10 cellular contexts compared by ENCODE assay signal in genomic region chrX:134294548-134294947, GRCh38. TPM values are rescaled to one million over a fixed set of nuclear protein-coding genes. Genes with fewer than 3 reads are reported as not detected.
DNase-seq lines count a peak whose midpoint lies in the region; ATAC-seq, FAIRE-seq and TF ChIP-seq lines count a peak whose summit lies in the region.
"Had no signal": no experiment of that assay in that cellular context is flagged by ENCODE, and none has a peak within 500 bp of the region (broad histone marks: within the 10 kb centered on the region; RNA-seq: fewer than 3 reads in every experiment).

No MANE protein-coding gene starts in this region.

- H3K4me1 Mint-ChIP-seq in mesothelial cell of epicardium: no peaks in the 10 kb centered on the region

- H3K9me1 ChIP-seq in K562 (ENCODE audit: control insufficient read depth, insufficient read depth, low read length): no peaks in the 10 kb centered on the region

- TF ChIP-seq RAD21 in K562 (CRISPR knock-in tag; conservative IDR thresholded peaks at IDR 0.05 in 1 of 2, IDR thresholded peaks at IDR 0.05 in 1 of 2): no peak

- H3K36me3 Mint-ChIP-seq in mesothelial cell of epicardium: no peaks in the 10 kb centered on the region

- no peak overlapping the region for H3K27ac ChIP-seq in KMS-11
- H3K27ac ChIP-seq in K562 (ENCODE audit: extremely low read depth, low read depth, low read length): no peak overlapping the region
- H3K27ac ChIP-seq in thyroid gland: no peak overlapping the region
- no peak overlapping the region for H3K27ac ChIP-seq in lower lobe of right lung
- no peak overlapping the region for H3K27ac ChIP-seq in aorta (ENCODE audit: low read depth in 1 of 2, low read length in 2 of 2)
- H3K27ac ChIP-seq: SJSA1 had no signal

- BruUV-seq in K562 (replicated peaks; lab: Mats Ljungman, UMichigan): no TSS peak

- H2AFZ ChIP-seq in KMS-11 (ENCODE audit: low read depth): no peak overlapping the region
- no peak overlapping the region for H2AFZ ChIP-seq in K562 (ENCODE audit: low read depth, low read length)

- H3K9ac ChIP-seq in KMS-11: no peak overlapping the region
- H3K9ac ChIP-seq in K562 (ENCODE audit: insufficient read depth in 1 of 2, low read depth in 2 of 2, low read length in 2 of 2): no peak overlapping the region

- POLR2A ChIA-PET in K562 (lab: Yijun Ruan, JAX): interaction anchor here (1.0 kb wide), 1 partner anchor 17 kb away, joined by 3 read pairs; no protein-coding TSS in a partner anchor

- intact Hi-C loops in K562 (cut with micrococcal nuclease): no loop called here
- intact Hi-C loops in thyroid gland (cut with DNase I): no loop called here
- intact Hi-C loops in lower lobe of right lung (cut with DNase I): no loop called here
- intact Hi-C loops in aorta (cut with DNase I): no loop called here

- no peaks in the 10 kb centered on the region for H4K20me1 ChIP-seq in KMS-11 (ENCODE audit: insufficient read depth)
- H4K20me1 ChIP-seq in K562 (replicated peaks; ENCODE audit: control insufficient read depth, insufficient read depth, low read length): no peaks in the 10 kb centered on the region

- H3K9me3 Mint-ChIP-seq in mesothelial cell of epicardium: peaks cover 41% of the 10 kb centered on the region

- H3K27me3 Mint-ChIP-seq in mesothelial cell of epicardium (ENCODE audit: low read depth): no peaks in the 10 kb centered on the region

- H3K36me3 ChIP-seq in KMS-11 (ENCODE audit: insufficient read depth): no peaks in the 10 kb centered on the region
- no peaks in the 10 kb centered on the region for H3K36me3 ChIP-seq in K562 (ENCODE audit: control insufficient read depth, insufficient read depth, low read length)
- H3K36me3 ChIP-seq in thyroid gland: no peaks in the 10 kb centered on the region
- no peaks in the 10 kb centered on the region for H3K36me3 ChIP-seq in lower lobe of right lung
- H3K36me3 ChIP-seq in aorta (ENCODE audit: control insufficient read depth in 1 of 2, insufficient read depth in 2 of 2, low read length in 1 of 2): no peaks in the 10 kb centered on the region
- H3K36me3 ChIP-seq: SJSA1 had no signal

- in situ Hi-C loops in K562 (cut with MboI): no loop called here

- no peak overlapping the region for H3K4me3 Mint-ChIP-seq in mesothelial cell of epicardium

- H3K79me2 ChIP-seq in KMS-11 (ENCODE audit: insufficient read depth, low read depth) (no peaks in the 10 kb centered on the region), K562 (ENCODE audit: control insufficient read depth, insufficient read depth, low read length) (no peaks in the 10 kb centered on the region)

- DNase-seq in COLO829 (ENCODE audit: low spot score) (peak; percentile 63), K562 (ENCODE audit: extremely low read depth in 1 of 4, low spot score in 3 of 4) (peak in 3 of 4 experiments; percentile 5 to 9 (median 7)), mesothelial cell of epicardium (ENCODE audit: low spot score in 2 of 2, unreplicated experiment in 2 of 2) (no peak), thyroid gland (no peak), lower lobe of right lung (no peak), aorta (no peak)
- DNase-seq: caudate nucleus had no signal

- TF ChIP-seq POLR2A in K562 (conservative IDR thresholded peaks at IDR 0.05) (no peak), thyroid gland (IDR thresholded peaks at IDR 0.05) (no peak)

- H3K27ac Mint-ChIP-seq in mesothelial cell of epicardium: no peak overlapping the region

- H3K9me3 ChIP-seq in K562 (replicated peaks; ENCODE audit: control insufficient read depth, insufficient read depth, low read depth, low read length) (no peaks in the 10 kb centered on the region), thyroid gland (no peaks in the 10 kb centered on the region), lower lobe of right lung (no peaks in the 10 kb centered on the region), aorta (ENCODE audit: control insufficient read depth, low read length) (no peaks in the 10 kb centered on the region)
- H3K9me3 ChIP-seq: SJSA1 had no signal

- H3K4me2 ChIP-seq in KMS-11 (no peak overlapping the region), K562 (ENCODE audit: insufficient read depth, low read length) (no peak overlapping the region)

- no peak overlapping the region for H3K4me3 ChIP-seq in KMS-11 (IDR thresholded peaks at IDR 0.05; ENCODE audit: insufficient read depth, low read depth, low read length)
- no peak overlapping the region for H3K4me3 ChIP-seq in K562
- H3K4me3 ChIP-seq in thyroid gland (replicated peaks in 1 of 3): no peak overlapping the region
- H3K4me3 ChIP-seq in lower lobe of right lung: no peak overlapping the region
- H3K4me3 ChIP-seq in aorta (ENCODE audit: low read length in 2 of 2): no peak overlapping the region
- H3K4me3 ChIP-seq: SJSA1 had no signal

- TF ChIP-seq EP300 in K562 (IDR thresholded peaks at IDR 0.05; ENCODE audit: low read length): no peak

- H3K4me1 ChIP-seq in KMS-11 (ENCODE audit: low read depth, poor library complexity, severe bottlenecking) (no peaks in the 10 kb centered on the region), K562 (replicated peaks in 1 of 2; ENCODE audit: control insufficient read depth in 2 of 2, insufficient read depth in 2 of 2, low read length in 2 of 2) (no peaks in the 10 kb centered on the region), thyroid gland (no peaks in the 10 kb centered on the region), lower lobe of right lung (no peaks in the 10 kb centered on the region), aorta (ENCODE audit: control insufficient read depth in 1 of 2, insufficient read depth in 2 of 2, low read length in 2 of 2) (no peaks in the 10 kb centered on the region)
- H3K4me1 ChIP-seq: SJSA1 had no signal

- CTCF ChIA-PET in K562 (lab: Yijun Ruan, JAX; ENCODE audit: low intra/inter-chr PET ratio): no interaction called here

- TF ChIP-seq CTCF in KMS-11 (conservative IDR thresholded peaks at IDR 0.05; ENCODE audit: low read depth, low read length) (peak; percentile 54; the same call in 1 of the 2 replicates), K562 (IDR thresholded peaks at IDR 0.05 in 2 of 3, conservative IDR thresholded peaks at IDR 0.05 in 1 of 3; ENCODE audit: insufficient read depth in 2 of 3, low read depth in 1 of 3, low read length in 3 of 3) (peak in 2 of 3 experiments; percentile 17 to 32; a peak in 2 of 6 replicates), mesothelial cell of epicardium (IDR thresholded peaks at IDR 0.05; ENCODE audit: unreplicated experiment) (peak; percentile 26), thyroid gland (IDR thresholded peaks at IDR 0.05) (peak in 1 of 6 experiments; percentile 4), lower lobe of right lung (IDR thresholded peaks at IDR 0.05) (no peak)

- ATAC-seq in K562: no peak
- ATAC-seq in lower lobe of right lung: no peak
- no peak for ATAC-seq in aorta (ENCODE audit: low FRiP score)
- no peak for ATAC-seq in HG03469 (IDR thresholded peaks at IDR 0.05; ENCODE audit: unreplicated experiment)

- FAIRE-seq in K562 (lab: Jason Lieb, UNC): no peak

- H3K27me3 ChIP-seq in KMS-11 (ENCODE audit: insufficient read depth, low read depth) (no peaks in the 10 kb centered on the region), K562 (ENCODE audit: control insufficient read depth in 2 of 2, insufficient read depth in 2 of 2, low read length in 2 of 2) (no peaks in the 10 kb centered on the region), thyroid gland (no peaks in the 10 kb centered on the region), lower lobe of right lung (ENCODE audit: low read depth) (no peaks in the 10 kb centered on the region), aorta (ENCODE audit: control insufficient read depth in 1 of 2, insufficient read depth in 2 of 2, low read length in 1 of 2) (no peaks in the 10 kb centered on the region)
- H3K27me3 ChIP-seq: SJSA1 had no signal

TF ChIP-seq in K562, 482 proteins besides CTCF, POLR2A, EP300 and RAD21 (continues in another document):
- TF ChIP-seq SMARCA5 (IDR thresholded peaks at IDR 0.05) (no peak), NFE2L1 (tag; IDR thresholded peaks at IDR 0.05; ENCODE audit: borderline replicate concordance, low read depth) (no peak), PTTG1 (tag; IDR thresholded peaks at IDR 0.05; ENCODE audit: low read depth) (no peak), MEF2A (IDR thresholded peaks at IDR 0.05; ENCODE audit: control insufficient read depth, low read depth, low read length) (no peak)
- TF ChIP-seq, protein P1, sequence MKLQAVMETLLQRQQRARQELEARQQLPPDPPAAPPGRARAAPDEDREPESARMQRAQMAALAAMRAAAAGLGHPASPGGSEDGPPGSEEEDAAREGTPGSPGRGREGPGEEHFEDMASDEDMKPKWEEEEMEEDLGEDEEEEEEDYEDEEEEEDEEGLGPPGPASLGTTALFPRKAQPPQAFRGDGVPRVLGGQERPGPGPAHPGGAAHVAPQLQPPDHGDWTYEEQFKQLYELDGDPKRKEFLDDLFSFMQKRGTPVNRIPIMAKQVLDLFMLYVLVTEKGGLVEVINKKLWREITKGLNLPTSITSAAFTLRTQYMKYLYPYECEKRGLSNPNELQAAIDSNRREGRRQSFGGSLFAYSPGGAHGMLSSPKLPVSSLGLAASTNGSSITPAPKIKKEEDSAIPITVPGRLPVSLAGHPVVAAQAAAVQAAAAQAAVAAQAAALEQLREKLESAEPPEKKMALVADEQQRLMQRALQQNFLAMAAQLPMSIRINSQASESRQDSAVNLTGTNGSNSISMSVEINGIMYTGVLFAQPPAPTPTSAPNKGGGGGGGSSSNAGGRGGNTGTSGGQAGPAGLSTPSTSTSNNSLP (IDR thresholded peaks at IDR 0.05; ENCODE audit: borderline replicate concordance, low read depth, low read length): peak; percentile 36; the same call in 1 of the 2 replicates

RNA-seq across cellular contexts. Expression of gene CCDC160, which starts 57.6 kb away (rescaled TPM):
- not detected in 2 replicates for total RNA-seq in K562 (2011; cell fraction: chromatin; rRNA removed; ENCODE audit: low replicate concordance)
- not detected in 2 replicates for total RNA-seq in K562 (2011; cell fraction: nucleolus; rRNA removed)
- not detected in 2 replicates for total RNA-seq in K562 (2011; cell fraction: nucleoplasm; rRNA removed)
- total RNA-seq in K562 (2014; rRNA removed): not detected in 2 replicates
- total RNA-seq in K562 (2014; rRNA removed; fragmentation: Illumina TruSeq; extraction: Trizol): not detected in 2 replicates
- not detected in 2 replicates for total RNA-seq in K562 (2015; rRNA removed; fragmentation: Illumina TruSeq; extraction: Trizol)
- not detected in 2 replicates for total RNA-seq in K562 (2021)
- polyA plus RNA-seq in K562 (2011; rRNA removed): not detected in 2 replicates
- not detected in 2 replicates for polyA plus RNA-seq in K562 (2011; cell fraction: cytosol; rRNA removed)
- not detected in 2 replicates for polyA plus RNA-seq in K562 (2011; cell fraction: nucleus; rRNA removed)
- polyA plus RNA-seq in K562 (2012): not detected in 2 replicates
- polyA plus RNA-seq in K562 (2014; fragmentation: Illumina TruSeq; extraction: Trizol): not detected in 2 replicates
- not detected for polyA plus RNA-seq in K562 (2014; fragmentation: Nextera tagmentation; extraction: Ambion mirVana)
- not detected in 2 replicates for polyA plus RNA-seq in K562 (2014; rRNA removed)
- polyA minus RNA-seq in K562 (2011; rRNA and poly(A)+ RNA removed): not detected in 2 replicates
- polyA minus RNA-seq in K562 (2011; cell fraction: cytosol; rRNA and poly(A)+ RNA removed): not detected in 2 replicates
- polyA minus RNA-seq in K562 (2011; cell fraction: nucleus; rRNA and poly(A)+ RNA removed): not detected in 2 replicates
- total RNA-seq in mesothelial cell of epicardium: 0.29 to 0.63 TPM (median 0.42 TPM) in 3 replicates
- under 1 TPM in 2 of 4 donors, not detected in 2; 0.81 to 0.89 TPM for total RNA-seq in thyroid gland
- total RNA-seq in lower lobe of right lung: 0.38 TPM
- total RNA-seq in aorta: not detected
- polyA plus RNA-seq in aorta: not detected
- total RNA-seq: SJSA1 had no signal

Comparison
In these comparisons a context has a peak if more than half of its experiments do, and no peak if none do; other contexts are left out.
1. DNase-seq: peak in COLO829 (single experiment) and K562 (3 of 4); none in mesothelial cell of epicardium (0 of 2), thyroid gland (0 of 2), lower lobe of right lung (single experiment) and aorta (0 of 2).